8 cellular contexts compared by ENCODE assay signal in genomic region chr4:173025131-173025530, GRCh38.
DNase-seq lines count a peak whose midpoint lies in the region; ATAC-seq and TF ChIP-seq lines count a peak whose summit lies in the region.

No MANE protein-coding gene starts in this region.

- TF ChIP-seq POLR2A in tibial nerve (IDR thresholded peaks at IDR 0.05), result no peak

- WGBS in tibial nerve, 2 donors, result 96 to 100% methylated on average over 1 of the region's 1 CpG

- no peaks in the 10 kb centered on the region for H3K9me3 ChIP-seq in OCI-LY1 (ENCODE audit: low read length)
- no peaks in the 10 kb centered on the region for H3K9me3 ChIP-seq in tibial nerve

- no peaks in the 10 kb centered on the region for H3K4me1 ChIP-seq in OCI-LY1 (ENCODE audit: insufficient read depth, low read length, severe bottlenecking)
- H3K4me1 ChIP-seq in tibial nerve, result no peaks in the 10 kb centered on the region

- H3K27ac ChIP-seq in OCI-LY1 (ENCODE audit: low read depth, low read length, poor library complexity, severe bottlenecking) (no peak overlapping the region), tibial nerve (no peak overlapping the region)

- no peak overlapping the region for H3K4me2 ChIP-seq in OCI-LY1 (ENCODE audit: low read length)

- ATAC-seq in GM21576 (IDR thresholded peaks at IDR 0.05; ENCODE audit: unreplicated experiment), result peak; percentile 86

- DNase-seq in activated gamma-delta T cell treated with Interleukin-2 at 50 U/mL for 16 hours, result peak; percentile 8
- no peak for DNase-seq in activated gamma-delta T cell (lab: John Stamatoyannopoulos, UW)
- DNase-seq in HS-5 (ENCODE audit: low read depth), result peak; percentile 44
- peak; percentile 83 to 89 for DNase-seq in cardiac fibroblast (ENCODE audit: low read depth in 2 of 2)
- peak; percentile 71 for DNase-seq in kidney glomerular epithelial cell (lab: John Stamatoyannopoulos, UW)
- DNase-seq in tibial nerve (ENCODE audit: low spot score in 2 of 2), result peak in 1 of 2 donors; percentile 83

- no peaks in the 10 kb centered on the region for H4K20me1 ChIP-seq in OCI-LY1 (ENCODE audit: insufficient read depth, low read length)

- TF ChIP-seq CTCF in OCI-LY1 (IDR thresholded peaks at IDR 0.05; ENCODE audit: low read length) (peak; percentile 86), cardiac fibroblast (IDR thresholded peaks at IDR 0.05; ENCODE audit: low read depth, low read length) (peak; percentile 67), tibial nerve (IDR thresholded peaks at IDR 0.05) (peak; percentile 47 to 78 (median 56))

- H2AFZ ChIP-seq in OCI-LY1 (ENCODE audit: low read length), result no peak overlapping the region

- H3K27me3 ChIP-seq in OCI-LY1 (ENCODE audit: insufficient read depth, low read length) (no peaks in the 10 kb centered on the region), tibial nerve (no peaks in the 10 kb centered on the region)

- no peaks in the 10 kb centered on the region for H3K79me2 ChIP-seq in OCI-LY1 (ENCODE audit: insufficient read depth, low read length)

- H3K36me3 ChIP-seq in OCI-LY1 (ENCODE audit: insufficient read depth, low read length) (no peaks in the 10 kb centered on the region), tibial nerve (no peaks in the 10 kb centered on the region)

- no peaks in the 10 kb centered on the region for H3K9me2 ChIP-seq in OCI-LY1 (ENCODE audit: low read depth, low read length)

- no peaks in the 10 kb centered on the region for H3F3A ChIP-seq in OCI-LY1 (ENCODE audit: insufficient read depth, low read length)

- TF ChIP-seq EP300 in tibial nerve (IDR thresholded peaks at IDR 0.05), result no peak

- no peak overlapping the region for H3K4me3 ChIP-seq in OCI-LY1 (ENCODE audit: low read depth, low read length, poor library complexity, severe bottlenecking)
- no peak overlapping the region for H3K4me3 ChIP-seq in cardiac fibroblast (replicated peaks in 1 of 2; ENCODE audit: low read depth in 2 of 2, low read length in 2 of 2)
- H3K4me3 ChIP-seq in tibial nerve, result no peak overlapping the region

- H3K9ac ChIP-seq in OCI-LY1 (ENCODE audit: low read length), result no peak overlapping the region
